In the genomic region with DNA sequence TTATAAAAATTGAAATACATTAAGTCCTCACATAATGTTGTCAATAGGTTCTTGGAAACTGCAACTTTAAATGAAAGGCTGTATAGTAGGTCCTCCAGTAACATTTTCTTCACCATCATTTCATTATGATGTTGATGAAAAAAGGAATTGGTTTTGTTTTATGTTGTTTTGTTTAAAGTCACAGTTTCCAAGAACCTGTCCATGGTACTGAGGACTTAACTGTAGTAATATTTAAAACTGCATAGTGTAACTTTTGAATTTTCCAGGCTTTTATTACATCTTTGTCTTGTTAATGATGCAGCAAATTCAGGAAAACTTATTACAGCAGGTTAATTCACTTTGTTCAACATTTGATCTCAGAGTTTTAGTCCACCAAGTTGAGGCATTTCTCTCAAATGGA, we compare ENCODE assay signal across 17 cellular contexts. TPM values are rescaled to one million over a fixed set of nuclear protein-coding genes. Genes with fewer than 3 reads are reported as not detected.
DNase-seq lines count a peak whose midpoint lies in the region; TF ChIP-seq lines count a peak whose summit lies in the region.
"Had no signal": no experiment of that assay in that cellular context is flagged by ENCODE, and none has a peak within 500 bp of the region (broad histone marks: within the 10 kb centered on the region; RNA-seq: fewer than 3 reads in every experiment).

No MANE protein-coding gene starts in this region.

- H3K36me3 Mint-ChIP-seq in activated naive CD8-positive, alpha-beta T cell = peaks cover 13% of the 10 kb centered on the region
- peaks cover 32% of the 10 kb centered on the region for H3K36me3 Mint-ChIP-seq in activated naive CD8-positive, alpha-beta T cell treated with anti-CD3 and anti-CD28 coated beads for 36 hours
- H3K36me3 Mint-ChIP-seq in chondrocyte (ENCODE audit: low read depth) = peaks cover 32% of the 10 kb centered on the region

- peaks cover 12 to 84% of the 10 kb centered on the region in 2 experiments for H3K36me3 ChIP-seq in HEK293 (ENCODE audit: control insufficient read depth in 2 of 2, insufficient read depth in 1 of 2, low read length in 2 of 2)

- no peak overlapping the region for H3K4me3 Mint-ChIP-seq in activated naive CD8-positive, alpha-beta T cell
- no peak overlapping the region for H3K4me3 Mint-ChIP-seq in activated naive CD8-positive, alpha-beta T cell treated with anti-CD3 and anti-CD28 coated beads for 36 hours
- H3K4me3 Mint-ChIP-seq in chondrocyte (ENCODE audit: unreplicated experiment) = no peak overlapping the region
- H3K4me3 Mint-ChIP-seq: B cell; CD4-positive, alpha-beta T cell; CD8-positive, alpha-beta T cell had no signal

- H3K27me3 Mint-ChIP-seq in activated naive CD8-positive, alpha-beta T cell = no peaks in the 10 kb centered on the region
- no peaks in the 10 kb centered on the region for H3K27me3 Mint-ChIP-seq in activated naive CD8-positive, alpha-beta T cell treated with anti-CD3 and anti-CD28 coated beads for 36 hours
- no peaks in the 10 kb centered on the region for H3K27me3 Mint-ChIP-seq in chondrocyte (ENCODE audit: low read depth)
- H3K27me3 Mint-ChIP-seq: B cell; CD4-positive, alpha-beta T cell had no signal

- no peak overlapping the region for H3K27ac ChIP-seq in HEK293 (ENCODE audit: extremely low read depth, low read depth, low read length)
- H3K27ac ChIP-seq: BLaER1 treated with 17β-estradiol and CSF1 and Interleukin-3, amounts not matched to agents 10 nM and 100 nM; C4-2B had no signal

- H3K4me1 ChIP-seq in HEK293 (ENCODE audit: control insufficient read depth, insufficient read depth, low read length) = no peaks in the 10 kb centered on the region
- H3K4me1 ChIP-seq: BLaER1 treated with 17β-estradiol and CSF1 and Interleukin-3, amounts not matched to agents 10 nM and 100 nM; Caco-2 had no signal

- H3K9me3 ChIP-seq in HEK293 (ENCODE audit: control insufficient read depth, insufficient read depth, low read depth, low read length) = no peaks in the 10 kb centered on the region
- H3K9me3 ChIP-seq: BLaER1 treated with 17β-estradiol and CSF1 and Interleukin-3, amounts not matched to agents 10 nM and 100 nM; Caco-2 had no signal

- H3K4me3 ChIP-seq in HEK293 (ENCODE audit: low read depth, low read length) = no peak overlapping the region
- H3K4me3 ChIP-seq: BLaER1 treated with 17β-estradiol and CSF1 and Interleukin-3, amounts not matched to agents 10 nM and 100 nM had no signal

- H3K27ac Mint-ChIP-seq in activated naive CD8-positive, alpha-beta T cell = peak overlapping the region; percentile 54
- H3K27ac Mint-ChIP-seq in activated naive CD8-positive, alpha-beta T cell treated with anti-CD3 and anti-CD28 coated beads for 36 hours = no peak overlapping the region
- H3K27ac Mint-ChIP-seq in chondrocyte (ENCODE audit: unreplicated experiment) = no peak overlapping the region
- H3K27ac Mint-ChIP-seq: B cell; CD4-positive, alpha-beta T cell; CD8-positive, alpha-beta T cell had no signal

- CTCF ChIA-PET in HEK293 (lab: Yijun Ruan, JAX) = no interaction called here

- peaks cover 15% of the 10 kb centered on the region for H3K4me1 Mint-ChIP-seq in activated naive CD8-positive, alpha-beta T cell (ENCODE audit: low read depth)
- peaks cover 17% of the 10 kb centered on the region for H3K4me1 Mint-ChIP-seq in activated naive CD8-positive, alpha-beta T cell treated with anti-CD3 and anti-CD28 coated beads for 36 hours
- no peaks in the 10 kb centered on the region for H3K4me1 Mint-ChIP-seq in chondrocyte (ENCODE audit: low read depth)

- H3K9me3 Mint-ChIP-seq in activated naive CD8-positive, alpha-beta T cell (ENCODE audit: low read depth) = no peaks in the 10 kb centered on the region
- H3K9me3 Mint-ChIP-seq in activated naive CD8-positive, alpha-beta T cell treated with anti-CD3 and anti-CD28 coated beads for 36 hours = no peaks in the 10 kb centered on the region
- H3K9me3 Mint-ChIP-seq in chondrocyte (ENCODE audit: low read depth) = no peaks in the 10 kb centered on the region
- H3K9me3 Mint-ChIP-seq: CD4-positive, alpha-beta T cell; CD8-positive, alpha-beta T cell had no signal

- POLR2A ChIA-PET in HEK293 (lab: Yijun Ruan, JAX) = no interaction called here

- no peak for TF ChIP-seq CTCF in HEK293 (tag by site-specific recombination; IDR thresholded peaks at IDR 0.05)
- no peak for TF ChIP-seq CTCF in chondrocyte (IDR thresholded peaks at IDR 0.05)

- no peak for DNase-seq in activated naive CD8-positive, alpha-beta T cell treated with anti-CD3 and anti-CD28 coated beads for 36 hours
- DNase-seq in mesenteric fat pad (ENCODE audit: low spot score) = no peak
- no peak for DNase-seq in chondrocyte (ENCODE audit: low spot score)
- DNase-seq: 8988T; ACHN; AML-193; Caco-2; Calu3; CD4-positive, alpha-beta T cell; CD8-positive, alpha-beta T cell; DMS79 treated with DMSO at 0.1 percent for 48 hours; GF-D8 had no signal

TF ChIP-seq in HEK293, 187 proteins besides CTCF, POLR2A, EP300 and RAD21:
- no peak for TF ChIP-seq ZNF350 (tag by site-specific recombination; IDR thresholded peaks at IDR 0.05)
- TF ChIP-seq, protein P1, sequence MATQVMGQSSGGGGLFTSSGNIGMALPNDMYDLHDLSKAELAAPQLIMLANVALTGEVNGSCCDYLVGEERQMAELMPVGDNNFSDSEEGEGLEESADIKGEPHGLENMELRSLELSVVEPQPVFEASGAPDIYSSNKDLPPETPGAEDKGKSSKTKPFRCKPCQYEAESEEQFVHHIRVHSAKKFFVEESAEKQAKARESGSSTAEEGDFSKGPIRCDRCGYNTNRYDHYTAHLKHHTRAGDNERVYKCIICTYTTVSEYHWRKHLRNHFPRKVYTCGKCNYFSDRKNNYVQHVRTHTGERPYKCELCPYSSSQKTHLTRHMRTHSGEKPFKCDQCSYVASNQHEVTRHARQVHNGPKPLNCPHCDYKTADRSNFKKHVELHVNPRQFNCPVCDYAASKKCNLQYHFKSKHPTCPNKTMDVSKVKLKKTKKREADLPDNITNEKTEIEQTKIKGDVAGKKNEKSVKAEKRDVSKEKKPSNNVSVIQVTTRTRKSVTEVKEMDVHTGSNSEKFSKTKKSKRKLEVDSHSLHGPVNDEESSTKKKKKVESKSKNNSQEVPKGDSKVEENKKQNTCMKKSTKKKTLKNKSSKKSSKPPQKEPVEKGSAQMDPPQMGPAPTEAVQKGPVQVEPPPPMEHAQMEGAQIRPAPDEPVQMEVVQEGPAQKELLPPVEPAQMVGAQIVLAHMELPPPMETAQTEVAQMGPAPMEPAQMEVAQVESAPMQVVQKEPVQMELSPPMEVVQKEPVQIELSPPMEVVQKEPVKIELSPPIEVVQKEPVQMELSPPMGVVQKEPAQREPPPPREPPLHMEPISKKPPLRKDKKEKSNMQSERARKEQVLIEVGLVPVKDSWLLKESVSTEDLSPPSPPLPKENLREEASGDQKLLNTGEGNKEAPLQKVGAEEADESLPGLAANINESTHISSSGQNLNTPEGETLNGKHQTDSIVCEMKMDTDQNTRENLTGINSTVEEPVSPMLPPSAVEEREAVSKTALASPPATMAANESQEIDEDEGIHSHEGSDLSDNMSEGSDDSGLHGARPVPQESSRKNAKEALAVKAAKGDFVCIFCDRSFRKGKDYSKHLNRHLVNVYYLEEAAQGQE (tag by site-specific recombination; IDR thresholded peaks at IDR 0.05) = peak; percentile 73

RNA-seq across cellular contexts. Expression of gene SECISBP2, which starts 11.6 kb away (rescaled TPM):
- 10 to 100 TPM; 27.3 to 34.7 TPM for total RNA-seq in activated naive CD8-positive, alpha-beta T cell treated with anti-CD3 and anti-CD28 coated beads for 36 hours
- total RNA-seq in mesenteric fat pad (37.7 TPM), chondrocyte (15.1 to 20.7 TPM (median 16.0 TPM) in 3 replicates)

RNA-seq across cellular contexts. Expression of gene CKS2, which starts 18.9 kb away (rescaled TPM):
- 100 to 1,000 TPM; 333 to 343 TPM for total RNA-seq in activated naive CD8-positive, alpha-beta T cell treated with anti-CD3 and anti-CD28 coated beads for 36 hours
- 6.5 TPM for total RNA-seq in mesenteric fat pad
- 22.6 to 24.5 TPM (median 24.0 TPM) in 3 replicates for total RNA-seq in chondrocyte

Comparison
In these comparisons a context has a peak if more than half of its experiments do, and no peak if none do; other contexts are left out.
1. RNA of gene CKS2, which starts 18.9 kb away (total RNA-seq): 333 to 343 TPM in activated naive CD8-positive, alpha-beta T cell treated with anti-CD3 and anti-CD28 coated beads for 36 hours; 22.6 to 24.5 TPM in chondrocyte and 6.5 TPM in mesenteric fat pad (single experiment); every median in the first group is over 10 times any median in the second.